Comparison of ENCODE assay signal across 24 cellular contexts in genomic region chr15:98933376-98933775, GRCh38.
"Had no signal": no experiment of that assay in that cellular context is flagged by ENCODE, and none has a peak within 500 bp of the region (broad histone marks: within the 10 kb centered on the region; RNA-seq: fewer than 3 reads in every experiment).

No MANE protein-coding gene starts in this region.

- H3K27ac Mint-ChIP-seq: activated CD4-positive, alpha-beta memory T cell treated with anti-CD3 and anti-CD28 coated beads, Interleukin-2, amount 10 ng/mL, durations not matched to agents 7 days and 5 days; activated CD4-positive, alpha-beta T cell treated with anti-CD3 and anti-CD28 coated beads, Interleukin-2, amount 10 ng/mL, durations not matched to agents 7 days and 5 days; activated naive CD4-positive, alpha-beta T cell treated with anti-CD3 and anti-CD28 coated beads, Interleukin-2, amount 10 ng/mL, durations not matched to agents 7 days and 5 days; activated naive CD8-positive, alpha-beta T cell treated with anti-CD3 and anti-CD28 coated beads, Interleukin-2, amount 10 ng/mL, durations not matched to agents 7 days and 5 days; activated T-cell treated with anti-CD3 and anti-CD28 coated beads, Interleukin-2, amount 50 U/mL, for 24 hours; activated T-cell treated with anti-CD3 and anti-CD28 coated beads, Interleukin-2, amount 50 U/mL, for 72 hours had no signal

- FAIRE-seq: bronchial epithelial cell, frontal cortex had no signal

- H3K27ac ChIP-seq: ascending aorta, brain microvascular endothelial cell, colonic mucosa had no signal

- H3K4me3 ChIP-seq: ascending aorta, colonic mucosa had no signal

- H3K4me3 Mint-ChIP-seq: activated CD4-positive, alpha-beta memory T cell treated with anti-CD3 and anti-CD28 coated beads, Interleukin-2, amount 10 ng/mL, durations not matched to agents 7 days and 5 days; activated CD4-positive, alpha-beta T cell treated with anti-CD3 and anti-CD28 coated beads, Interleukin-2, amount 10 ng/mL, durations not matched to agents 7 days and 5 days; activated naive CD4-positive, alpha-beta T cell treated with anti-CD3 and anti-CD28 coated beads, Interleukin-2, amount 10 ng/mL, durations not matched to agents 7 days and 5 days; activated naive CD8-positive, alpha-beta T cell treated with anti-CD3 and anti-CD28 coated beads, Interleukin-2, amount 10 ng/mL, durations not matched to agents 7 days and 5 days; activated T-cell treated with anti-CD3 and anti-CD28 coated beads, Interleukin-2, amount 50 U/mL, for 24 hours; activated T-cell treated with anti-CD3 and anti-CD28 coated beads, Interleukin-2, amount 50 U/mL, for 72 hours; central memory CD8-positive, alpha-beta T cell had no signal

- H3K4me1 ChIP-seq: ascending aorta, colonic mucosa had no signal

- DNase-seq: activated CD4-positive, alpha-beta memory T cell treated with anti-CD3 and anti-CD28 coated beads, Interleukin-2, amount 10 ng/mL, durations not matched to agents 7 days and 5 days; activated CD4-positive, alpha-beta T cell treated with anti-CD3 and anti-CD28 coated beads for 1 hour; activated CD4-positive, alpha-beta T cell treated with anti-CD3 and anti-CD28 coated beads for 4 hours; activated CD4-positive, alpha-beta T cell treated with anti-CD3 and anti-CD28 coated beads, Interleukin-2, amount 10 ng/mL, durations not matched to agents 7 days and 5 days; activated CD4-positive, alpha-beta T cell treated with anti-CD3 and anti-CD28 coated beads, Interleukin-2, amount 50 U/mL, for 4 hours; activated CD8-positive, alpha-beta memory T cell treated with anti-CD3 and anti-CD28 coated beads, Interleukin-2, amount 50 U/mL, for 48 hours; activated gamma-delta T cell; activated naive CD4-positive, alpha-beta T cell; activated naive CD4-positive, alpha-beta T cell treated with anti-CD3 and anti-CD28 coated beads, Interleukin-2, amount 10 ng/mL, durations not matched to agents 7 days and 5 days; activated naive CD8-positive, alpha-beta T cell treated with anti-CD3 and anti-CD28 coated beads, Interleukin-2, amount 10 ng/mL, durations not matched to agents 7 days and 5 days; activated T-cell treated with anti-CD3 and anti-CD28 coated beads for 4 hours; activated T-cell treated with anti-CD3 and anti-CD28 coated beads, Interleukin-2, amount 50 U/mL, for 24 hours; activated T-cell treated with anti-CD3 and anti-CD28 coated beads, Interleukin-2, amount 50 U/mL, for 72 hours; brain microvascular endothelial cell; colonic mucosa; effector CD8-positive, alpha-beta T cell; foreskin fibroblast; head of caudate nucleus; T-helper 2 cell had no signal

- H3K27me3 ChIP-seq: ascending aorta, brain microvascular endothelial cell, colonic mucosa had no signal

- H3K9me3 ChIP-seq: ascending aorta, colonic mucosa had no signal

- H3K27me3 Mint-ChIP-seq: activated CD4-positive, alpha-beta memory T cell treated with anti-CD3 and anti-CD28 coated beads, Interleukin-2, amount 10 ng/mL, durations not matched to agents 7 days and 5 days; activated CD4-positive, alpha-beta T cell treated with anti-CD3 and anti-CD28 coated beads, Interleukin-2, amount 10 ng/mL, durations not matched to agents 7 days and 5 days; activated naive CD4-positive, alpha-beta T cell treated with anti-CD3 and anti-CD28 coated beads, Interleukin-2, amount 10 ng/mL, durations not matched to agents 7 days and 5 days; activated naive CD8-positive, alpha-beta T cell treated with anti-CD3 and anti-CD28 coated beads, Interleukin-2, amount 10 ng/mL, durations not matched to agents 7 days and 5 days; activated T-cell treated with anti-CD3 and anti-CD28 coated beads, Interleukin-2, amount 50 U/mL, for 24 hours had no signal

- H3K4me1 Mint-ChIP-seq: central memory CD8-positive, alpha-beta T cell had no signal

- H3K9me3 Mint-ChIP-seq: activated CD4-positive, alpha-beta memory T cell treated with anti-CD3 and anti-CD28 coated beads, Interleukin-2, amount 10 ng/mL, durations not matched to agents 7 days and 5 days; activated CD4-positive, alpha-beta T cell treated with anti-CD3 and anti-CD28 coated beads, Interleukin-2, amount 10 ng/mL, durations not matched to agents 7 days and 5 days; activated naive CD4-positive, alpha-beta T cell treated with anti-CD3 and anti-CD28 coated beads, Interleukin-2, amount 10 ng/mL, durations not matched to agents 7 days and 5 days; activated naive CD4-positive, alpha-beta T cell treated with anti-CD3 and anti-CD28 coated beads, Interleukin-2, amount 50 U/mL, for 72 hours; activated naive CD8-positive, alpha-beta T cell treated with anti-CD3 and anti-CD28 coated beads, Interleukin-2, amount 10 ng/mL, durations not matched to agents 7 days and 5 days; activated T-cell treated with anti-CD3 and anti-CD28 coated beads, Interleukin-2, amount 50 U/mL, for 24 hours; activated T-cell treated with anti-CD3 and anti-CD28 coated beads, Interleukin-2, amount 50 U/mL, for 72 hours; central memory CD8-positive, alpha-beta T cell had no signal

- H3K36me3 ChIP-seq: colonic mucosa had no signal
